In genomic region chr6:11858439-11858838, GRCh38 we compare ENCODE assay signal across 6 cellular contexts.
"Had no signal": no experiment of that assay in that cellular context is flagged by ENCODE, and none has a peak within 500 bp of the region (broad histone marks: within the 10 kb centered on the region; RNA-seq: fewer than 3 reads in every experiment).

No MANE protein-coding gene starts in this region.

- FAIRE-seq: GM12891, GM12892, GM18507, GM19239 had no signal

- DNase-seq: GDM1, GF-D8 had no signal
